ENCODE assay signal across 8 cellular contexts in genomic region chr2:127025357-127026062, GRCh38.
A peak's percentile ranks its signal among the peaks of the same experiment; 100 is the strongest.
DNase-seq lines count a peak whose midpoint lies in the region; FAIRE-seq and TF ChIP-seq lines count a peak whose summit lies in the region.

No MANE protein-coding gene starts in this region.

- H3K4me3 ChIP-seq in GM06990 (replicated peaks; ENCODE audit: low read depth, low read length) (peak overlapping the region; percentile 55), HAP-1 (peak overlapping the region; percentile 28), brain microvascular endothelial cell (ENCODE audit: low read depth, low read length) (peak overlapping the region; percentile 68), small intestine (ENCODE audit: low read depth in 1 of 2, low read length in 2 of 2) (peak overlapping the region; percentile 26 to 41)

- H3K27me3 ChIP-seq in GM06990 (replicated peaks; ENCODE audit: control insufficient read depth, insufficient read depth, low read length) (no peaks in the 10 kb centered on the region; the same call in 1 of the 2 replicates), HAP-1 (ENCODE audit: low read depth) (no peaks in the 10 kb centered on the region), brain microvascular endothelial cell (replicated peaks) (no peaks in the 10 kb centered on the region), small intestine (ENCODE audit: control insufficient read depth in 2 of 2, insufficient read depth in 2 of 2, low read length in 2 of 2) (peaks cover 0 to 11% of the 10 kb centered on the region in 2 donors)

- WGBS in small intestine, 3 donors, result 0 to 1% (median 1%) methylated on average over 39 of the region's 39 CpGs

- DNase-seq in GM06990 (ENCODE audit: extremely low read depth, insufficient read length), result peak; percentile 53
- DNase-seq in HAP-1 (ENCODE audit: low spot score in 2 of 2), result peak; percentile 43 to 87
- DNase-seq in NCI-H1105 (lab: John Stamatoyannopoulos, UW), result peak; percentile 45
- peak; percentile 95 for DNase-seq in brain microvascular endothelial cell
- peak; percentile 79 for DNase-seq in iPS-NIHi11 (ENCODE audit: low spot score)
- peak; percentile 46 for DNase-seq in small intestine
- no peak for DNase-seq in GDM1 (lab: John Stamatoyannopoulos, UW)

- TF ChIP-seq CTCF in GM06990 (IDR thresholded peaks at IDR 0.05; ENCODE audit: insufficient read depth, low read length, poor library complexity, severe bottlenecking) (peak; percentile 39), VCaP (conservative IDR thresholded peaks at IDR 0.05) (peak; percentile 52), brain microvascular endothelial cell (IDR thresholded peaks at IDR 0.05; ENCODE audit: low read depth, low read length, missing control alignments) (peak; percentile 53)

- H3K27ac ChIP-seq in VCaP (peak overlapping the region; percentile 62), brain microvascular endothelial cell (no peak overlapping the region), small intestine (ENCODE audit: low read depth in 1 of 2, low read length in 1 of 2) (no peak overlapping the region)

- in situ Hi-C loops in HAP-1 (cut with MboI; ENCODE audit: low sequenced_read_pairs), result no loop called here
- in situ Hi-C loops in brain microvascular endothelial cell (cut with HindIII; ENCODE audit: low pct_ligation_motif_present, low sequenced_read_pairs), result no loop called here

- H3K36me3 ChIP-seq in GM06990 (ENCODE audit: control insufficient read depth, insufficient read depth, low read length), result no peaks in the 10 kb centered on the region
- H3K36me3 ChIP-seq in HAP-1 (replicated peaks), result no peaks in the 10 kb centered on the region
- H3K36me3 ChIP-seq in brain microvascular endothelial cell (replicated peaks), result no peaks in the 10 kb centered on the region
- H3K36me3 ChIP-seq in small intestine (ENCODE audit: control insufficient read depth in 2 of 2, insufficient read depth in 2 of 2, low read length in 2 of 2), result no peaks in the 10 kb centered on the region

- FAIRE-seq in small intestine (lab: Jason Lieb, UNC), result no peak

- H3K9me3 ChIP-seq in HAP-1 (no peaks in the 10 kb centered on the region), small intestine (ENCODE audit: control insufficient read depth, low read depth) (no peaks in the 10 kb centered on the region)

- peaks cover 4% of the 10 kb centered on the region; the same call in 1 of the 2 replicates for H3K4me1 ChIP-seq in HAP-1
- no peaks in the 10 kb centered on the region for H3K4me1 ChIP-seq in small intestine (ENCODE audit: control insufficient read depth in 2 of 2, insufficient read depth in 1 of 2, low read depth in 1 of 2, low read length in 1 of 2)
